30 cellular contexts compared by ENCODE assay signal in genomic region chr12:125954362-125954761, GRCh38.
"Had no signal": no experiment of that assay in that cellular context is flagged by ENCODE, and none has a peak within 500 bp of the region (broad histone marks: within the 10 kb centered on the region; RNA-seq: fewer than 3 reads in every experiment).

No MANE protein-coding gene starts in this region.

- H3K36me3 ChIP-seq: brain microvascular endothelial cell, esophagus muscularis mucosa, gastrocnemius medialis had no signal

- H3K4me3 Mint-ChIP-seq: activated CD4-positive, alpha-beta memory T cell treated with anti-CD3 and anti-CD28 coated beads for 36 hours; activated CD4-positive, alpha-beta T cell treated with anti-CD3 and anti-CD28 coated beads for 36 hours; activated CD4-positive, alpha-beta T cell treated with anti-CD3 and anti-CD28 coated beads, Interleukin-2, amount 10 ng/mL, durations not matched to agents 24 days and 14 days; activated CD8-positive, alpha-beta memory T cell treated with anti-CD3 and anti-CD28 coated beads, Interleukin-2, amount 10 ng/mL, durations not matched to agents 7 days and 5 days; activated CD8-positive, alpha-beta T cell treated with anti-CD3 and anti-CD28 coated beads, Interleukin-2, amount 10 ng/mL, durations not matched to agents 7 days and 5 days; activated naive CD4-positive, alpha-beta T cell treated with anti-CD3 and anti-CD28 coated beads, Interleukin-2, amount 10 ng/mL, durations not matched to agents 7 days and 5 days; activated naive CD8-positive, alpha-beta T cell treated with anti-CD3 and anti-CD28 coated beads, Interleukin-2, amount 10 ng/mL, durations not matched to agents 7 days and 5 days; activated T-cell treated with anti-CD3 and anti-CD28 coated beads, Interleukin-2, amount 50 U/mL, for 24 hours; activated T-cell treated with anti-CD3 and anti-CD28 coated beads, Interleukin-2, amount 50 U/mL, for 72 hours; central memory CD8-positive, alpha-beta T cell; dendritic cell treated with granulocyte-macrophage colony-stimulating factor and Interleukin-4, amounts not matched to agents 40 ng/mL and 50 ng/mL, for 4 days; T-helper 17 cell; T-helper 2 cell treated with Interferon-gamma antibody and Interleukin-4, amounts not matched to agents 5 μg/mL and 100 μg/mL, for 36 hours had no signal

- H3K9me3 ChIP-seq: esophagus muscularis mucosa, gastrocnemius medialis had no signal

- H3K27me3 Mint-ChIP-seq: activated CD4-positive, alpha-beta memory T cell treated with anti-CD3 and anti-CD28 coated beads for 36 hours; activated CD4-positive, alpha-beta T cell treated with anti-CD3 and anti-CD28 coated beads, Interleukin-2, amount 10 ng/mL, durations not matched to agents 24 days and 14 days; activated CD8-positive, alpha-beta memory T cell treated with anti-CD3 and anti-CD28 coated beads, Interleukin-2, amount 10 ng/mL, durations not matched to agents 7 days and 5 days; activated naive CD4-positive, alpha-beta T cell treated with anti-CD3 and anti-CD28 coated beads, Interleukin-2, amount 10 ng/mL, durations not matched to agents 7 days and 5 days; activated naive CD8-positive, alpha-beta T cell treated with anti-CD3 and anti-CD28 coated beads, Interleukin-2, amount 10 ng/mL, durations not matched to agents 7 days and 5 days; activated T-cell treated with anti-CD3 and anti-CD28 coated beads, Interleukin-2, amount 50 U/mL, for 24 hours; central memory CD8-positive, alpha-beta T cell; dendritic cell treated with granulocyte-macrophage colony-stimulating factor and Interleukin-4, amounts not matched to agents 40 ng/mL and 50 ng/mL, for 4 days; T-helper 17 cell had no signal

- H3K4me1 ChIP-seq: esophagus muscularis mucosa, foreskin keratinocyte, gastrocnemius medialis had no signal

- H3K27me3 ChIP-seq: brain microvascular endothelial cell, esophagus muscularis mucosa, foreskin keratinocyte, gastrocnemius medialis had no signal

- H3K36me3 Mint-ChIP-seq: activated CD4-positive, alpha-beta memory T cell treated with anti-CD3 and anti-CD28 coated beads for 36 hours; activated CD8-positive, alpha-beta memory T cell treated with anti-CD3 and anti-CD28 coated beads, Interleukin-2, amount 10 ng/mL, durations not matched to agents 7 days and 5 days; activated naive CD4-positive, alpha-beta T cell treated with anti-CD3 and anti-CD28 coated beads, Interleukin-2, amount 10 ng/mL, durations not matched to agents 7 days and 5 days; activated naive CD4-positive, alpha-beta T cell treated with anti-CD3 and anti-CD28 coated beads, Interleukin-2, amount 50 U/mL, for 72 hours; activated naive CD8-positive, alpha-beta T cell treated with anti-CD3 and anti-CD28 coated beads, Interleukin-2, amount 10 ng/mL, durations not matched to agents 7 days and 5 days had no signal

- H3K27ac Mint-ChIP-seq: activated CD4-positive, alpha-beta memory T cell treated with anti-CD3 and anti-CD28 coated beads for 36 hours; activated CD4-positive, alpha-beta T cell treated with anti-CD3 and anti-CD28 coated beads for 36 hours; activated CD4-positive, alpha-beta T cell treated with anti-CD3 and anti-CD28 coated beads, Interleukin-2, amount 10 ng/mL, durations not matched to agents 24 days and 14 days; activated CD8-positive, alpha-beta memory T cell treated with anti-CD3 and anti-CD28 coated beads, Interleukin-2, amount 10 ng/mL, durations not matched to agents 7 days and 5 days; activated CD8-positive, alpha-beta T cell treated with anti-CD3 and anti-CD28 coated beads, Interleukin-2, amount 10 ng/mL, durations not matched to agents 7 days and 5 days; activated naive CD4-positive, alpha-beta T cell treated with anti-CD3 and anti-CD28 coated beads, Interleukin-2, amount 10 ng/mL, durations not matched to agents 7 days and 5 days; activated naive CD8-positive, alpha-beta T cell treated with anti-CD3 and anti-CD28 coated beads, Interleukin-2, amount 10 ng/mL, durations not matched to agents 7 days and 5 days; activated T-cell treated with anti-CD3 and anti-CD28 coated beads, Interleukin-2, amount 50 U/mL, for 24 hours; activated T-cell treated with anti-CD3 and anti-CD28 coated beads, Interleukin-2, amount 50 U/mL, for 72 hours; dendritic cell treated with granulocyte-macrophage colony-stimulating factor and Interleukin-4, amounts not matched to agents 40 ng/mL and 50 ng/mL, for 4 days; T-helper 17 cell; T-helper 2 cell treated with Interferon-gamma antibody and Interleukin-4, amounts not matched to agents 5 μg/mL and 100 μg/mL, for 36 hours had no signal

- H3K27ac ChIP-seq: brain microvascular endothelial cell, coronary artery, dorsolateral prefrontal cortex, esophagus muscularis mucosa, foreskin keratinocyte, gastrocnemius medialis had no signal

- DNase-seq: activated CD4-positive, alpha-beta memory T cell treated with anti-CD3 and anti-CD28 coated beads for 36 hours; activated CD4-positive, alpha-beta T cell treated with anti-CD3 and anti-CD28 coated beads for 36 hours; activated CD4-positive, alpha-beta T cell treated with anti-CD3 and anti-CD28 coated beads, Interleukin-2, amount 10 ng/mL, durations not matched to agents 24 days and 14 days; activated CD4-positive, CD25-positive, alpha-beta regulatory T cell; activated CD4-positive, CD25-positive, alpha-beta regulatory T cell treated with anti-CD3 and anti-CD28 coated beads, Interleukin-2, amount 50 U/mL, for 72 hours; activated CD8-positive, alpha-beta memory T cell treated with anti-CD3 and anti-CD28 coated beads, Interleukin-2, amount 10 ng/mL, durations not matched to agents 7 days and 5 days; activated CD8-positive, alpha-beta memory T cell treated with anti-CD3 and anti-CD28 coated beads, Interleukin-2, amount 50 U/mL, for 4 hours; activated CD8-positive, alpha-beta T cell treated with anti-CD3 and anti-CD28 coated beads, Interleukin-2, amount 10 ng/mL, durations not matched to agents 7 days and 5 days; activated gamma-delta T cell; activated naive CD4-positive, alpha-beta T cell; activated naive CD4-positive, alpha-beta T cell treated with anti-CD3 and anti-CD28 coated beads, Interleukin-2, amount 10 ng/mL, durations not matched to agents 7 days and 5 days; activated naive CD8-positive, alpha-beta T cell treated with anti-CD3 and anti-CD28 coated beads, Interleukin-2, amount 10 ng/mL, durations not matched to agents 7 days and 5 days; activated T-cell treated with anti-CD3 and anti-CD28 coated beads, Interleukin-2, amount 50 U/mL, for 24 hours; activated T-cell treated with anti-CD3 and anti-CD28 coated beads, Interleukin-2, amount 50 U/mL, for 72 hours; anterior cingulate cortex; brain microvascular endothelial cell; dorsolateral prefrontal cortex; effector memory CD4-positive, alpha-beta T cell; erythroblast; foreskin keratinocyte; gastrocnemius medialis; glutamatergic neuron; T-helper 1 cell; T-helper 17 cell had no signal

- ATAC-seq: activated CD4-positive, alpha-beta T cell treated with anti-CD3 and anti-CD28 coated beads for 36 hours; activated CD8-positive, alpha-beta memory T cell treated with anti-CD3 and anti-CD28 coated beads, Interleukin-2, amount 10 ng/mL, durations not matched to agents 7 days and 5 days; activated CD8-positive, alpha-beta T cell treated with anti-CD3 and anti-CD28 coated beads, Interleukin-2, amount 10 ng/mL, durations not matched to agents 7 days and 5 days; activated naive CD4-positive, alpha-beta T cell treated with anti-CD3 and anti-CD28 coated beads, Interleukin-2, amount 50 U/mL, for 72 hours; activated T-cell treated with anti-CD3 and anti-CD28 coated beads, Interleukin-2, amount 50 U/mL, for 72 hours; foreskin keratinocyte; gastrocnemius medialis; T-helper 17 cell had no signal

- H3K4me1 Mint-ChIP-seq: activated CD4-positive, alpha-beta T cell treated with anti-CD3 and anti-CD28 coated beads for 36 hours; activated CD4-positive, alpha-beta T cell treated with anti-CD3 and anti-CD28 coated beads, Interleukin-2, amount 10 ng/mL, durations not matched to agents 24 days and 14 days; activated CD8-positive, alpha-beta memory T cell treated with anti-CD3 and anti-CD28 coated beads, Interleukin-2, amount 10 ng/mL, durations not matched to agents 7 days and 5 days; activated naive CD4-positive, alpha-beta T cell treated with anti-CD3 and anti-CD28 coated beads, Interleukin-2, amount 10 ng/mL, durations not matched to agents 7 days and 5 days; activated naive CD8-positive, alpha-beta T cell treated with anti-CD3 and anti-CD28 coated beads, Interleukin-2, amount 10 ng/mL, durations not matched to agents 7 days and 5 days; central memory CD8-positive, alpha-beta T cell; T-helper 17 cell had no signal

- H3K4me3 ChIP-seq: coronary artery, dorsolateral prefrontal cortex, esophagus muscularis mucosa, gastrocnemius medialis had no signal
